In the genomic region with DNA sequence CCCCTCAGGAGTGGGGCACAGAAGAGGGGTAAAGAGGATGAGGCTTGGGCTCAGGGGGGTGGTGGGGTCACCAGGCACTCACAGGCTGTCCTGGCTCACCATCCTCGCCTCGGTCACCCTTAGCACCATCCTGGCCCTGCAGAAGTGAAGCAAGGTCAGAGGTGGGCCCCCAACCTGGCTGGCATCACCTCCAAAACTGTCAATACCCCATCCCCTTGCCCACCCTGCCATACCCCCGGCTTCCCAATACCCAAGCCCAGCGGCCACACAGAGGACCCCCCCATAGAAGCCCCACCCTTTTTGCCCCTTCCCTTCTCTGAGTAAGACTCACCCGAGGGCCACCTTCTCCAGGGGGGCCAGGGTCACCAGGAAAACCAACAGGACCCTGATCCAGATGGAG, we compare ENCODE assay signal across 17 cellular contexts. TPM values are rescaled to one million over a fixed set of nuclear protein-coding genes. Genes with fewer than 3 reads are reported as not detected.
DNase-seq lines count a peak whose midpoint lies in the region; ATAC-seq and TF ChIP-seq lines count a peak whose summit lies in the region.
"Had no signal": no experiment of that assay in that cellular context is flagged by ENCODE, and none has a peak within 500 bp of the region (broad histone marks: within the 10 kb centered on the region; RNA-seq: fewer than 3 reads in every experiment).

No MANE protein-coding gene starts in this region.

- H3K9me3 Mint-ChIP-seq in natural killer cell treated with Interleukin-12 subunit alpha and Interleukin-12 subunit beta and Interleukin-15 and Interleukin-18, amount 100 ng/mL, for 72 hours = no peaks in the 10 kb centered on the region
- no peaks in the 10 kb centered on the region for H3K9me3 Mint-ChIP-seq in natural killer cell
- H3K9me3 Mint-ChIP-seq in neural progenitor cell = no peaks in the 10 kb centered on the region
- H3K9me3 Mint-ChIP-seq: CD4-positive, alpha-beta T cell; HFFc6 had no signal

- POLR2A ChIA-PET in GM10248 (lab: Yijun Ruan, JAX) = no interaction called here
- POLR2A ChIA-PET in HEK293T (lab: Yijun Ruan, JAX) = no interaction called here

- no peaks in the 10 kb centered on the region for H3K36me3 ChIP-seq in neural progenitor cell
- no peaks in the 10 kb centered on the region for H3K36me3 ChIP-seq in spleen
- H3K36me3 ChIP-seq: HAP-1 had no signal

- H3K4me3 ChIP-seq in neural progenitor cell (no peak overlapping the region), spleen (no peak overlapping the region)
- H3K4me3 ChIP-seq: A549, HAP-1 had no signal

- no peak for ATAC-seq in natural killer cell treated with Interleukin-12 subunit alpha and Interleukin-12 subunit beta and Interleukin-15 and Interleukin-18, amount 100 ng/mL, for 72 hours
- ATAC-seq in natural killer cell (no peak), HG03039 (IDR thresholded peaks at IDR 0.05; ENCODE audit: unreplicated experiment) (no peak)
- ATAC-seq: A549 had no signal

- H3K9me3 ChIP-seq in neural progenitor cell (ENCODE audit: low read depth) (no peaks in the 10 kb centered on the region), spleen (no peaks in the 10 kb centered on the region)
- H3K9me3 ChIP-seq: A549, HAP-1 had no signal

- H3K4me1 ChIP-seq in neural progenitor cell (no peaks in the 10 kb centered on the region), spleen (no peaks in the 10 kb centered on the region)
- H3K4me1 ChIP-seq: A549, HAP-1 had no signal

- H3K27ac ChIP-seq in neural progenitor cell = no peak overlapping the region
- no peak overlapping the region for H3K27ac ChIP-seq in spleen
- H3K27ac ChIP-seq: 22Rv1, A549, C4-2B had no signal

- no peak overlapping the region for H3K4me3 Mint-ChIP-seq in natural killer cell treated with Interleukin-12 subunit alpha and Interleukin-12 subunit beta and Interleukin-15 and Interleukin-18, amount 100 ng/mL, for 72 hours
- H3K4me3 Mint-ChIP-seq in natural killer cell (no peak overlapping the region), neural progenitor cell (no peak overlapping the region)
- H3K4me3 Mint-ChIP-seq: CD4-positive, alpha-beta T cell; HFFc6 had no signal

- 58 to 78% (median 70%) methylated on average over 5 of the region's 5 CpGs for WGBS in spleen, 5 donors

- peak; percentile 39 for DNase-seq in natural killer cell treated with Interleukin-12 subunit alpha and Interleukin-12 subunit beta and Interleukin-15 and Interleukin-18, amount 100 ng/mL, for 72 hours (ENCODE audit: low spot score)
- no peak for DNase-seq in natural killer cell
- no peak for DNase-seq in neural progenitor cell (ENCODE audit: low spot score)
- peak; percentile 30 for DNase-seq in spleen
- no peak for DNase-seq in GM10248 (ENCODE audit: extremely low spot score)
- no peak for DNase-seq in HEK293T (ENCODE audit: extremely low spot score)
- DNase-seq: AML-193; CD4-positive, alpha-beta T cell; DMS153; DMS79; GDM1; HFFc6 had no signal

- no peak overlapping the region for H3K4me2 ChIP-seq in neural progenitor cell
- H3K4me2 ChIP-seq: A549 had no signal

- H3K27me3 ChIP-seq in neural progenitor cell (no peaks in the 10 kb centered on the region), spleen (replicated peaks in 1 of 7) (peaks cover 0 to 6% (median 0%) of the 10 kb centered on the region in 7 donors)

- H3F3A ChIP-seq in neural progenitor cell (ENCODE audit: low read depth) = no peaks in the 10 kb centered on the region

- H3K4me1 Mint-ChIP-seq in natural killer cell treated with Interleukin-12 subunit alpha and Interleukin-12 subunit beta and Interleukin-15 and Interleukin-18, amount 100 ng/mL, for 72 hours (ENCODE audit: low read depth in 2 of 2) = no peaks in the 10 kb centered on the region
- no peaks in the 10 kb centered on the region for H3K4me1 Mint-ChIP-seq in natural killer cell
- H3K4me1 Mint-ChIP-seq in neural progenitor cell = peaks cover 2% of the 10 kb centered on the region

- no peak for TF ChIP-seq CTCF in natural killer cell (IDR thresholded peaks at IDR 0.05)
- no peak for TF ChIP-seq CTCF in neural progenitor cell (IDR thresholded peaks at IDR 0.05)
- no peak for TF ChIP-seq CTCF in spleen (IDR thresholded peaks at IDR 0.05 in 8 of 11, conservative IDR thresholded peaks at IDR 0.05 in 3 of 11)
- no peak for TF ChIP-seq CTCF in GM10248 (IDR thresholded peaks at IDR 0.05; ENCODE audit: control extremely low read depth, extremely low read depth, low read depth, missing control alignments)

- H2AFZ ChIP-seq in neural progenitor cell (replicated peaks) = no peak overlapping the region

- no peaks in the 10 kb centered on the region for H3K36me3 Mint-ChIP-seq in natural killer cell treated with Interleukin-12 subunit alpha and Interleukin-12 subunit beta and Interleukin-15 and Interleukin-18, amount 100 ng/mL, for 72 hours
- H3K36me3 Mint-ChIP-seq in natural killer cell (no peaks in the 10 kb centered on the region), neural progenitor cell (no peaks in the 10 kb centered on the region)

- peaks cover 0 to 5% of the 10 kb centered on the region in 2 donors for H3K27me3 Mint-ChIP-seq in natural killer cell treated with Interleukin-12 subunit alpha and Interleukin-12 subunit beta and Interleukin-15 and Interleukin-18, amount 100 ng/mL, for 72 hours
- H3K27me3 Mint-ChIP-seq in natural killer cell (ENCODE audit: low read depth in 2 of 2) = peaks cover 0 to 10% of the 10 kb centered on the region in 2 donors
- peaks cover 8% of the 10 kb centered on the region for H3K27me3 Mint-ChIP-seq in neural progenitor cell (ENCODE audit: insufficient read depth, low read depth)
- H3K27me3 Mint-ChIP-seq: CD4-positive, alpha-beta T cell had no signal

- CTCF ChIA-PET in GM10248 (lab: Yijun Ruan, JAX) (interaction anchor here (2.0 kb wide), 1 partner anchor 9 kb away, joined by 5 read pairs; no protein-coding TSS in a partner anchor), HEK293T (lab: Yijun Ruan, JAX) (no interaction called here)

- TF ChIP-seq POLR2A in spleen (IDR thresholded peaks at IDR 0.05) = no peak

- H3K9ac ChIP-seq in neural progenitor cell = no peak overlapping the region

- no peak overlapping the region for H3K27ac Mint-ChIP-seq in natural killer cell treated with Interleukin-12 subunit alpha and Interleukin-12 subunit beta and Interleukin-15 and Interleukin-18, amount 100 ng/mL, for 72 hours
- peak overlapping the region in 1 of 2 donors; percentile 56 for H3K27ac Mint-ChIP-seq in natural killer cell
- peak overlapping the region; percentile 76 for H3K27ac Mint-ChIP-seq in neural progenitor cell
- H3K27ac Mint-ChIP-seq: CD4-positive, alpha-beta T cell; HFFc6 had no signal

- no peaks in the 10 kb centered on the region for H3K79me2 ChIP-seq in neural progenitor cell (ENCODE audit: low read depth)

- no peaks in the 10 kb centered on the region for H4K20me1 ChIP-seq in neural progenitor cell (ENCODE audit: low read depth)

- intact Hi-C loops in natural killer cell (cut with micrococcal nuclease) = no loop called here
- intact Hi-C loops in spleen (cut with DNase I; ENCODE audit: low total_unique reads) = no loop called here

TF ChIP-seq in HEK293T, 16 proteins besides CTCF, POLR2A, EP300 and RAD21 (continues in another document):
- TF ChIP-seq FOXK2 (IDR thresholded peaks at IDR 0.05) (no peak), LEF1 (IDR thresholded peaks at IDR 0.05; ENCODE audit: borderline replicate concordance) (no peak), NFRKB (IDR thresholded peaks at IDR 0.05) (no peak), CTBP1 (IDR thresholded peaks at IDR 0.05; ENCODE audit: borderline replicate concordance) (no peak), SP1 (IDR thresholded peaks at IDR 0.05) (no peak), PKNOX1 (IDR thresholded peaks at IDR 0.05) (no peak), ARNT (IDR thresholded peaks at IDR 0.05) (no peak), FOXM1 (IDR thresholded peaks at IDR 0.05; ENCODE audit: borderline replicate concordance) (no peak)

RNA-seq across cellular contexts. Expression of gene COL11A2, which starts 23.6 kb away (rescaled TPM):
- 1 to 10 TPM; 1.1 to 1.3 TPM for total RNA-seq in natural killer cell treated with Interleukin-12 subunit alpha and Interleukin-12 subunit beta and Interleukin-15 and Interleukin-18, amount 100 ng/mL, for 72 hours
- total RNA-seq in natural killer cell (1 to 10 TPM in 1 of 3 donors, under 1 TPM in 2; 0.93 to 2.0 (median 0.94) TPM), neural progenitor cell (ENCODE audit: low replicate concordance) (0.49 and 0.99 TPM in 2 replicates), spleen (1 to 10 TPM in 6 of 7 donors, under 1 TPM in 1; 0.79 to 2.4 (median 1.3) TPM)
- 1 to 10 TPM in 2 of 3 donors, under 1 TPM in 1; 0.68 to 2.2 (median 1.8) TPM for polyA plus RNA-seq in spleen

RNA-seq across cellular contexts. Expression of gene RXRB, which starts 31.8 kb away (rescaled TPM):
- 10 to 100 TPM; 43.9 to 50.4 TPM for total RNA-seq in natural killer cell treated with Interleukin-12 subunit alpha and Interleukin-12 subunit beta and Interleukin-15 and Interleukin-18, amount 100 ng/mL, for 72 hours
- total RNA-seq in natural killer cell (10 to 100 TPM; 72.3 to 96.4 (median 73.9) TPM), neural progenitor cell (ENCODE audit: low replicate concordance) (10.2 and 21.7 TPM in 2 replicates), spleen (10 to 100 TPM; 30.9 to 66.8 (median 54.2) TPM)
- 10 to 100 TPM; 29.1 to 72.4 (median 53.0) TPM for polyA plus RNA-seq in spleen

RNA-seq across cellular contexts. Expression of gene SLC39A7, which starts 32.0 kb away (rescaled TPM):
- total RNA-seq in natural killer cell treated with Interleukin-12 subunit alpha and Interleukin-12 subunit beta and Interleukin-15 and Interleukin-18, amount 100 ng/mL, for 72 hours = 100 to 1,000 TPM in 1 of 2 donors, 10 to 100 TPM in 1; 91.5 to 102 TPM
- total RNA-seq in natural killer cell = 10 to 100 TPM; 38.9 to 45.7 (median 45.6) TPM
- total RNA-seq in neural progenitor cell (ENCODE audit: low replicate concordance) = 40.8 and 59.2 TPM in 2 replicates
- 10 to 100 TPM; 42.8 to 58.7 (median 48.8) TPM for total RNA-seq in spleen
- polyA plus RNA-seq in spleen = 10 to 100 TPM; 28.8 to 42.3 (median 33.8) TPM

RNA-seq across cellular contexts. Expression of gene HSD17B8, which starts 35.8 kb away (rescaled TPM):
- total RNA-seq in natural killer cell treated with Interleukin-12 subunit alpha and Interleukin-12 subunit beta and Interleukin-15 and Interleukin-18, amount 100 ng/mL, for 72 hours = 1 to 10 TPM; 3.3 to 6.2 TPM
- 1 to 10 TPM; 5.4 to 7.7 (median 6.8) TPM for total RNA-seq in natural killer cell
- total RNA-seq in neural progenitor cell (ENCODE audit: low replicate concordance) = 4.8 and 9.5 TPM in 2 replicates
- total RNA-seq in spleen = 10 to 100 TPM in 5 of 7 donors, 1 to 10 TPM in 2; 8.7 to 20.1 (median 14.9) TPM
- polyA plus RNA-seq in spleen = 10 to 100 TPM; 15.8 to 24.1 (median 16.5) TPM

RNA-seq across cellular contexts. Expression of gene RING1, which starts 39.7 kb away (rescaled TPM):
- 10 to 100 TPM; 31.1 to 35.5 TPM for total RNA-seq in natural killer cell treated with Interleukin-12 subunit alpha and Interleukin-12 subunit beta and Interleukin-15 and Interleukin-18, amount 100 ng/mL, for 72 hours
- 10 to 100 TPM; 34.5 to 40.3 (median 36.5) TPM for total RNA-seq in natural killer cell
- total RNA-seq in neural progenitor cell (ENCODE audit: low replicate concordance) = 12.1 and 20.2 TPM in 2 replicates
- 10 to 100 TPM; 13.4 to 37.8 (median 29.6) TPM for total RNA-seq in spleen
- polyA plus RNA-seq in spleen = 10 to 100 TPM; 29.2 to 42.3 (median 32.5) TPM

Comparison
In these comparisons a context has a peak if more than half of its experiments do, and no peak if none do; other contexts are left out.
1. DNase-seq: peak in natural killer cell treated with Interleukin-12 subunit alpha and Interleukin-12 subunit beta and Interleukin-15 and Interleukin-18, amount 100 ng/mL, for 72 hours (single experiment) and spleen (single experiment); none in natural killer cell (single experiment), neural progenitor cell (single experiment), GM10248 (single experiment) and HEK293T (single experiment).